ENCODE assay signal across 8 cellular contexts in genomic region chr1:6348511-6349191, GRCh38. TPM values are rescaled to one million over a fixed set of nuclear protein-coding genes. Genes with fewer than 3 reads are reported as not detected.
DNase-seq lines count a peak whose midpoint lies in the region; ATAC-seq and TF ChIP-seq lines count a peak whose summit lies in the region.

No MANE protein-coding gene starts in this region.

- no peak overlapping the region for H3K4me3 ChIP-seq in AG10803 (ENCODE audit: low read length)

- TF ChIP-seq CTCF in AG10803 (conservative IDR thresholded peaks at IDR 0.05; ENCODE audit: low read length), result no peak

- H3K4me3 Mint-ChIP-seq in activated naive CD8-positive, alpha-beta T cell treated with anti-CD3 and anti-CD28 coated beads, Interleukin-2, amount 10 ng/mL, durations not matched to agents 7 days and 5 days, result peak overlapping the region; percentile 58

- H3K4me1 Mint-ChIP-seq in activated naive CD8-positive, alpha-beta T cell treated with anti-CD3 and anti-CD28 coated beads, Interleukin-2, amount 10 ng/mL, durations not matched to agents 7 days and 5 days, result peaks cover 24% of the 10 kb centered on the region

- peak; percentile 89 for ATAC-seq in activated naive CD8-positive, alpha-beta T cell treated with anti-CD3 and anti-CD28 coated beads, Interleukin-2, amount 10 ng/mL, durations not matched to agents 7 days and 5 days (ENCODE audit: low read depth)
- no peak for ATAC-seq in GM18520 (IDR thresholded peaks at IDR 0.05; ENCODE audit: unreplicated experiment)

- POLR2A ChIA-PET in activated naive CD8-positive, alpha-beta T cell treated with anti-CD3 and anti-CD28 coated beads, Interleukin-2, amount 10 ng/mL, durations not matched to agents 7 days and 5 days (lab: Charles Lee), result interaction anchor here (0.6 to 3.5 kb wide), 9 partner anchors 11 to 118 kb away, joined by 3 to 47 read pairs (median 3); partner anchors contain the start of genes ACOT7 and ICMT

- peak; percentile 34 for DNase-seq in AG10803 (ENCODE audit: low read depth)
- DNase-seq in T-helper 1 cell, result peak in 4 of 5 donors; percentile 33 to 75 (median 38)
- DNase-seq in activated naive CD8-positive, alpha-beta T cell treated with anti-CD3 and anti-CD28 coated beads, Interleukin-2, amount 10 ng/mL, durations not matched to agents 7 days and 5 days, result peak; percentile 69
- peak; percentile 19 for DNase-seq in medulla oblongata (ENCODE audit: extremely low spot score)
- no peak for DNase-seq in NCI-H2081 treated with DMSO at 0.1 percent for 48 hours (lab: John Stamatoyannopoulos, UW)
- DNase-seq in NCI-H2107 treated with DMSO at 0.1 percent for 48 hours (lab: John Stamatoyannopoulos, UW; ENCODE audit: unreplicated experiment), result no peak
- DNase-seq in NCI-H1092 treated with DMSO at 0.1 percent for 48 hours (lab: John Stamatoyannopoulos, UW), result no peak

- no peaks in the 10 kb centered on the region for H3K9me3 Mint-ChIP-seq in activated naive CD8-positive, alpha-beta T cell treated with anti-CD3 and anti-CD28 coated beads, Interleukin-2, amount 10 ng/mL, durations not matched to agents 7 days and 5 days

- H3K27me3 Mint-ChIP-seq in activated naive CD8-positive, alpha-beta T cell treated with anti-CD3 and anti-CD28 coated beads, Interleukin-2, amount 10 ng/mL, durations not matched to agents 7 days and 5 days, result no peaks in the 10 kb centered on the region

- peak overlapping the region; percentile 96 for H3K27ac Mint-ChIP-seq in activated naive CD8-positive, alpha-beta T cell treated with anti-CD3 and anti-CD28 coated beads, Interleukin-2, amount 10 ng/mL, durations not matched to agents 7 days and 5 days

- peaks cover 3% of the 10 kb centered on the region for H3K36me3 Mint-ChIP-seq in activated naive CD8-positive, alpha-beta T cell treated with anti-CD3 and anti-CD28 coated beads, Interleukin-2, amount 10 ng/mL, durations not matched to agents 7 days and 5 days

RNA-seq across cellular contexts. Expression of gene ACOT7, which starts 44.9 kb away (rescaled TPM):
- 10 to 100 TPM; 43.9 to 52.8 TPM for total RNA-seq in activated naive CD8-positive, alpha-beta T cell treated with anti-CD3 and anti-CD28 coated beads, Interleukin-2, amount 10 ng/mL, durations not matched to agents 7 days and 5 days

Comparison
In these comparisons a context has a peak if more than half of its experiments do, and no peak if none do; other contexts are left out.
1. DNase-seq: peak in AG10803 (single experiment), T-helper 1 cell (4 of 5), activated naive CD8-positive, alpha-beta T cell treated with anti-CD3 and anti-CD28 coated beads, Interleukin-2, amount 10 ng/mL, durations not matched to agents 7 days and 5 days (single experiment) and medulla oblongata (single experiment); none in NCI-H2081 treated with DMSO at 0.1 percent for 48 hours (single experiment), NCI-H2107 treated with DMSO at 0.1 percent for 48 hours (single experiment) and NCI-H1092 treated with DMSO at 0.1 percent for 48 hours (single experiment).